ENCODE assay signal across 21 cellular contexts in genomic region chr12:3630621-3631271, GRCh38.
DNase-seq lines count a peak whose midpoint lies in the region; ATAC-seq and TF ChIP-seq lines count a peak whose summit lies in the region.
"Had no signal": no experiment of that assay in that cellular context is flagged by ENCODE, and none has a peak within 500 bp of the region (broad histone marks: within the 10 kb centered on the region; RNA-seq: fewer than 3 reads in every experiment).

No MANE protein-coding gene starts in this region.

- H3K9me3 Mint-ChIP-seq in memory B cell, result no peaks in the 10 kb centered on the region
- H3K9me3 Mint-ChIP-seq: CD8-positive, alpha-beta memory T cell had no signal

- H3F3A ChIP-seq in MM.1S (ENCODE audit: insufficient read depth, low read length), result no peaks in the 10 kb centered on the region

- no peaks in the 10 kb centered on the region for H3K9me3 ChIP-seq in MM.1S (replicated peaks; ENCODE audit: insufficient read depth, low read length)

- H3K4me1 ChIP-seq in MM.1S (ENCODE audit: low read length), result no peaks in the 10 kb centered on the region

- no peak overlapping the region for H3K4me3 Mint-ChIP-seq in memory B cell
- H3K4me3 Mint-ChIP-seq: CD8-positive, alpha-beta memory T cell had no signal

- DNase-seq in NCI-H2171 treated with DMSO at 0.1 percent for 48 hours (lab: John Stamatoyannopoulos, UW) (peak; percentile 37), NCI-H2171 (lab: John Stamatoyannopoulos, UW) (no peak), memory B cell (ENCODE audit: low spot score in 2 of 2) (no peak), MM.1S (no peak)
- peak; percentile 28 for DNase-seq in activated effector memory CD4-positive, alpha-beta T cell treated with anti-CD3 and anti-CD28 coated beads, Interleukin-2, amount 50 U/mL, for 16 hours
- DNase-seq in activated effector memory CD4-positive, alpha-beta T cell treated with Interleukin-2 at 50 U/mL for 16 hours, result no peak
- DNase-seq: ACHN; C1 segment of cervical spinal cord; Calu3; CD8-positive, alpha-beta memory T cell; DMS153; GDM1; IMR-90; MV-4-11; NCI-H187; NCI-H510A; NCI-H774; OCI-M1 had no signal

- no peaks in the 10 kb centered on the region for H4K20me1 ChIP-seq in MM.1S (ENCODE audit: insufficient read depth, low read length)

- no peaks in the 10 kb centered on the region for H3K79me2 ChIP-seq in MM.1S (ENCODE audit: low read length)

- no peaks in the 10 kb centered on the region for H3K27me3 ChIP-seq in MM.1S (replicated peaks; ENCODE audit: insufficient read depth, low read length)

- no peak overlapping the region for H3K27ac ChIP-seq in MM.1S (ENCODE audit: low read length)
- H3K27ac ChIP-seq: 22Rv1 had no signal

- no peaks in the 10 kb centered on the region for H3K36me3 ChIP-seq in MM.1S (replicated peaks; ENCODE audit: insufficient read depth, low read length)

- H3K4me1 Mint-ChIP-seq in memory B cell, result no peaks in the 10 kb centered on the region

- H3K27ac Mint-ChIP-seq in memory B cell, result peak overlapping the region; percentile 31

- ATAC-seq in memory B cell (ENCODE audit: low read depth) (no peak), GM21390 (IDR thresholded peaks at IDR 0.05; ENCODE audit: unreplicated experiment) (no peak), GM18868 (IDR thresholded peaks at IDR 0.05; ENCODE audit: unreplicated experiment) (no peak)

- TF ChIP-seq CTCF in MM.1S (IDR thresholded peaks at IDR 0.05; ENCODE audit: low read length), result no peak

- H3K9me2 ChIP-seq in MM.1S (replicated peaks; ENCODE audit: insufficient read depth, low read length), result no peaks in the 10 kb centered on the region

- no peak overlapping the region for H3K4me2 ChIP-seq in MM.1S (ENCODE audit: low read depth, low read length)

- H2AFZ ChIP-seq in MM.1S (ENCODE audit: low read length), result no peak overlapping the region

- no peak overlapping the region for H3K9ac ChIP-seq in MM.1S (ENCODE audit: low read length)

- H3K4me3 ChIP-seq in MM.1S (ENCODE audit: low read length), result no peak overlapping the region

- no peaks in the 10 kb centered on the region for H3K27me3 Mint-ChIP-seq in memory B cell

- peaks cover 41% of the 10 kb centered on the region for H3K36me3 Mint-ChIP-seq in memory B cell

Comparison
In these comparisons a context has a peak if more than half of its experiments do, and no peak if none do; other contexts are left out.
1. DNase-seq: peak in NCI-H2171 treated with DMSO at 0.1 percent for 48 hours (single experiment) and activated effector memory CD4-positive, alpha-beta T cell treated with anti-CD3 and anti-CD28 coated beads, Interleukin-2, amount 50 U/mL, for 16 hours (single experiment); none in NCI-H2171 (single experiment), activated effector memory CD4-positive, alpha-beta T cell treated with Interleukin-2 at 50 U/mL for 16 hours (single experiment), memory B cell (0 of 2) and MM.1S (single experiment).